ENCODE assay signal across 1 cellular context in the genomic region with DNA sequence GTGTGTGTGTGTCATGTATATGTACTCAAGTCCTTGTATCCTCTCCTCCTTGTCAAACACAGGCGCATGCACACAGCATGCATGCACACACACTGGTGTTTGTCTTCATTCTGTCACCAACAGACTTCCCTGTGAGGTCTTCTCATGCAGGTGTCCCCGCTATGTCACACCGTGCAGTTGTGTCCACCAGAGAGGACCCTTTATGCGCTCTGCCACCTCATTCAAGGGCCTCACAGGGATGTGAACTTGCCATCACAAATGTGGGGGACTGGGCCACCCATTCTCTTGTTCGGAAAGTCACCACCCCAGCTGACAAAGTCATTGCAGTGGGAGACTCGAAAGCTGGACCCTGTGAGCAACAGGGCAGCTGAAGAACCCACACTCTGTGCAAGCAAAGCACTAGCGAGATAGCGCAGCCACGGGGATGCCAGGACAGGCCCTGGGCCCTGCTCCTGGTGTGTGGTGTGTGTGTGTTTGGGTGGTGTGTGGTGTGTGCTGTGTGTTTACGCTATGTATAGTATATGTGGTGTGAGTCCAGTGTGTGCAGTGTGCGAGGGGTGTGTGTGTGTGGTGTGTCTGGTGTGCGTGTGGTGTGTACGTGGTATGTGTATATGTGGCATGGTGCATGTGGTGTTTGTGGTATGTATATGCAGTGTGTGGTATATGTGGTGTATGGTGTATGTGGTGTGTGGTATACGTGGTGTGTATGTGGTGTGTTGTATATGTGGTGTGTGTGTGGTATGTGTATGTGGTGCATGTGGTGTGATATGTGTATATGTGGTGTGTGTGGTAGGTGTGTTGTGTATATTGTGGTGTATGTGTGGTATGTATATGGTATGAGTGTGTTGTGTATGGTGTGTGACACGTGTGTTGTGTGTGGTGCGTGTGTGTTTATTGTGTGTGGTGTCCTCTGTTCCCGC.
TF ChIP-seq lines count a peak whose summit lies in the region.

No MANE protein-coding gene starts in this region.

TF ChIP-seq in GM23338, 12 proteins besides CTCF, POLR2A, EP300 and RAD21 (continued from another document):
- TF ChIP-seq, protein P1, sequence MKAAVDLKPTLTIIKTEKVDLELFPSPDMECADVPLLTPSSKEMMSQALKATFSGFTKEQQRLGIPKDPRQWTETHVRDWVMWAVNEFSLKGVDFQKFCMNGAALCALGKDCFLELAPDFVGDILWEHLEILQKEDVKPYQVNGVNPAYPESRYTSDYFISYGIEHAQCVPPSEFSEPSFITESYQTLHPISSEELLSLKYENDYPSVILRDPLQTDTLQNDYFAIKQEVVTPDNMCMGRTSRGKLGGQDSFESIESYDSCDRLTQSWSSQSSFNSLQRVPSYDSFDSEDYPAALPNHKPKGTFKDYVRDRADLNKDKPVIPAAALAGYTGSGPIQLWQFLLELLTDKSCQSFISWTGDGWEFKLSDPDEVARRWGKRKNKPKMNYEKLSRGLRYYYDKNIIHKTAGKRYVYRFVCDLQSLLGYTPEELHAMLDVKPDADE (IDR thresholded peaks at IDR 0.05), result no peak
- TF ChIP-seq JUNB (IDR thresholded peaks at IDR 0.05; ENCODE audit: unreplicated experiment), result no peak
- TF ChIP-seq POLR2AphosphoS5 (IDR thresholded peaks at IDR 0.05; ENCODE audit: low read depth), result no peak
- no peak for TF ChIP-seq EZH2 (IDR thresholded peaks at IDR 0.05; ENCODE audit: low read depth, unreplicated experiment)
- no peak for TF ChIP-seq NANOG (IDR thresholded peaks at IDR 0.05; ENCODE audit: borderline replicate concordance)
- TF ChIP-seq STAT1 (IDR thresholded peaks at IDR 0.05; ENCODE audit: unreplicated experiment), result no peak
